In genomic region chr11:75428301-75428724, GRCh38 we compare ENCODE assay signal across 9 cellular contexts. TPM values are rescaled to one million over a fixed set of nuclear protein-coding genes. Genes with fewer than 3 reads are reported as not detected.
DNase-seq lines count a peak whose midpoint lies in the region; ATAC-seq and TF ChIP-seq lines count a peak whose summit lies in the region.
"Had no signal": no experiment of that assay in that cellular context is flagged by ENCODE, and none has a peak within 500 bp of the region (broad histone marks: within the 10 kb centered on the region; RNA-seq: fewer than 3 reads in every experiment).

No MANE protein-coding gene starts in this region.

- H3K4me1 Mint-ChIP-seq in activated T-helper 1 cell treated with anti-CD3 and anti-CD28 coated beads, Interleukin-12 subunit alpha, Interleukin-12 subunit beta, Interleukin-2, Interleukin-4 antibody, amounts not matched to agents 30 ng/mL and 10 ng/mL and 1 ng/mL, durations not matched to agents 14 hours and 24 hours and 36 hours (ENCODE audit: low read depth) = peaks cover 20% of the 10 kb centered on the region

- CTCF ChIA-PET in AG04449 (lab: Yijun Ruan, JAX) = interaction anchor here (0.7 to 2.3 kb wide), 5 partner anchors 8 to 106 kb away, joined by 3 to 15 read pairs (median 3); no protein-coding TSS in a partner anchor

- ATAC-seq in GM19351 (IDR thresholded peaks at IDR 0.05; ENCODE audit: unreplicated experiment) = peak; percentile 50
- ATAC-seq in GM18858 (IDR thresholded peaks at IDR 0.05; ENCODE audit: unreplicated experiment) = no peak

- H3K36me3 ChIP-seq in fibroblast of lung (ENCODE audit: control insufficient read depth, insufficient read depth, low read length) = no peaks in the 10 kb centered on the region
- H3K36me3 ChIP-seq in subcutaneous abdominal adipose tissue (ENCODE audit: control insufficient read depth in 5 of 5, insufficient read depth in 5 of 5, low read length in 5 of 5) = peaks cover 0 to 7% (median 3%) of the 10 kb centered on the region in 5 donors

- peaks cover 53% of the 10 kb centered on the region for H3K27me3 Mint-ChIP-seq in activated T-helper 1 cell treated with anti-CD3 and anti-CD28 coated beads, Interleukin-12 subunit alpha, Interleukin-12 subunit beta, Interleukin-2, Interleukin-4 antibody, amounts not matched to agents 30 ng/mL and 10 ng/mL and 1 ng/mL, durations not matched to agents 14 hours and 24 hours and 36 hours (ENCODE audit: insufficient read depth)

- peak overlapping the region; percentile 62 for H3K4me2 ChIP-seq in fibroblast of lung (ENCODE audit: extremely low read depth, insufficient read depth, low read length)

- H3K36me3 Mint-ChIP-seq in activated T-helper 1 cell treated with anti-CD3 and anti-CD28 coated beads, Interleukin-12 subunit alpha, Interleukin-12 subunit beta, Interleukin-2, Interleukin-4 antibody, amounts not matched to agents 30 ng/mL and 10 ng/mL and 1 ng/mL, durations not matched to agents 14 hours and 24 hours and 36 hours (ENCODE audit: low read depth) = peaks cover 12% of the 10 kb centered on the region

- DNase-seq in AG04449 (ENCODE audit: low read depth, low spot score) (peak; percentile 21), NCI-H82 (lab: John Stamatoyannopoulos, UW) (peak; percentile 78), fibroblast of lung (ENCODE audit: low read depth in 2 of 2) (peak; percentile 83 to 90), non-pigmented ciliary epithelial cell (ENCODE audit: low read depth) (peak; percentile 70)
- peak; percentile 64 for DNase-seq in activated T-helper 1 cell treated with anti-CD3 and anti-CD28 coated beads, Interleukin-12 subunit alpha, Interleukin-12 subunit beta, Interleukin-2, Interleukin-4 antibody, amounts not matched to agents 30 ng/mL and 10 ng/mL and 1 ng/mL, durations not matched to agents 14 hours and 24 hours and 36 hours (ENCODE audit: low spot score)
- DNase-seq: DND-41 had no signal

- no peaks in the 10 kb centered on the region for H3K79me2 ChIP-seq in fibroblast of lung (ENCODE audit: control insufficient read depth, insufficient read depth, low read length)

- peaks cover 3% of the 10 kb centered on the region for H3K9me3 Mint-ChIP-seq in activated T-helper 1 cell treated with anti-CD3 and anti-CD28 coated beads, Interleukin-12 subunit alpha, Interleukin-12 subunit beta, Interleukin-2, Interleukin-4 antibody, amounts not matched to agents 30 ng/mL and 10 ng/mL and 1 ng/mL, durations not matched to agents 14 hours and 24 hours and 36 hours

- peak overlapping the region; percentile 39 for H3K9ac ChIP-seq in fibroblast of lung (ENCODE audit: insufficient read depth, low read length)
- peak overlapping the region in 2 of 5 donors; percentile 56 to 65 for H3K9ac ChIP-seq in subcutaneous abdominal adipose tissue (ENCODE audit: low read length in 5 of 5)

- TF ChIP-seq CTCF in AG04449 (IDR thresholded peaks at IDR 0.05; ENCODE audit: insufficient read depth, low read length, missing control alignments) (no peak), fibroblast of lung (conservative IDR thresholded peaks at IDR 0.05 in 1 of 2, IDR thresholded peaks at IDR 0.05 in 1 of 2; ENCODE audit: low read depth in 1 of 2, low read length in 2 of 2) (no peak)

- peaks cover 34% of the 10 kb centered on the region for H3K27me3 ChIP-seq in fibroblast of lung (ENCODE audit: control insufficient read depth, insufficient read depth, low read length)
- peaks cover 0 to 24% (median 3%) of the 10 kb centered on the region in 5 donors for H3K27me3 ChIP-seq in subcutaneous abdominal adipose tissue (ENCODE audit: control insufficient read depth in 5 of 5, insufficient read depth in 4 of 5, low read length in 5 of 5)

- H3K4me3 ChIP-seq in AG04449 (ENCODE audit: low read depth, low read length) = peak overlapping the region; percentile 48
- peak overlapping the region in 3 of 4 experiments; percentile 35 to 51 (median 48) for H3K4me3 ChIP-seq in fibroblast of lung (replicated peaks in 1 of 4; ENCODE audit: control extremely low read depth in 1 of 4, insufficient read depth in 1 of 4, low read depth in 3 of 4, low read length in 4 of 4)
- H3K4me3 ChIP-seq in subcutaneous abdominal adipose tissue (ENCODE audit: low read depth in 1 of 5, low read length in 5 of 5) = peak overlapping the region; percentile 51 to 75 (median 64)

- POLR2A ChIA-PET in AG04449 (lab: Yijun Ruan, JAX) = interaction anchor here (0.7 kb wide), 2 partner anchors 10 to 94 kb away, joined by 3 read pairs; no protein-coding TSS in a partner anchor

- intact Hi-C loops in activated T-helper 1 cell treated with anti-CD3 and anti-CD28 coated beads, Interleukin-12 subunit alpha, Interleukin-12 subunit beta, Interleukin-2, Interleukin-4 antibody, amounts not matched to agents 30 ng/mL and 10 ng/mL and 1 ng/mL, durations not matched to agents 14 hours and 24 hours and 36 hours (cut with micrococcal nuclease) = no loop called here

- peak overlapping the region; percentile 80 for H3K4me3 Mint-ChIP-seq in activated T-helper 1 cell treated with anti-CD3 and anti-CD28 coated beads, Interleukin-12 subunit alpha, Interleukin-12 subunit beta, Interleukin-2, Interleukin-4 antibody, amounts not matched to agents 30 ng/mL and 10 ng/mL and 1 ng/mL, durations not matched to agents 14 hours and 24 hours and 36 hours

- peak overlapping the region; percentile 60 for H2AFZ ChIP-seq in fibroblast of lung (ENCODE audit: low read length)

- H3K9me3 ChIP-seq in fibroblast of lung (ENCODE audit: control insufficient read depth, insufficient read depth, low read depth, low read length) (no peaks in the 10 kb centered on the region), subcutaneous abdominal adipose tissue (ENCODE audit: control insufficient read depth in 5 of 5, low read length in 5 of 5) (peaks cover 0 to 8% (median 5%) of the 10 kb centered on the region in 5 donors)

- H3K4me1 ChIP-seq in fibroblast of lung (ENCODE audit: control insufficient read depth, extremely low read depth, insufficient read depth, low read length) (no peaks in the 10 kb centered on the region), subcutaneous abdominal adipose tissue (ENCODE audit: control insufficient read depth in 5 of 5, insufficient read depth in 5 of 5, low read length in 5 of 5) (peaks cover 2 to 35% (median 26%) of the 10 kb centered on the region in 5 donors)

- H4K20me1 ChIP-seq in fibroblast of lung (ENCODE audit: control insufficient read depth, extremely low read depth, insufficient read depth, low read length) = no peaks in the 10 kb centered on the region

- H3K27ac Mint-ChIP-seq in activated T-helper 1 cell treated with anti-CD3 and anti-CD28 coated beads, Interleukin-12 subunit alpha, Interleukin-12 subunit beta, Interleukin-2, Interleukin-4 antibody, amounts not matched to agents 30 ng/mL and 10 ng/mL and 1 ng/mL, durations not matched to agents 14 hours and 24 hours and 36 hours = peak overlapping the region; percentile 34

- H3K27ac ChIP-seq in fibroblast of lung (ENCODE audit: insufficient read depth, low read length) (no peak overlapping the region), subcutaneous abdominal adipose tissue (ENCODE audit: low read depth, low read length) (no peak overlapping the region)

RNA-seq across cellular contexts. Expression of gene KLHL35, which starts 4.7 kb away (rescaled TPM):
- total RNA-seq in activated T-helper 1 cell treated with anti-CD3 and anti-CD28 coated beads, Interleukin-12 subunit alpha, Interleukin-12 subunit beta, Interleukin-2, Interleukin-4 antibody, amounts not matched to agents 30 ng/mL and 10 ng/mL and 1 ng/mL, durations not matched to agents 14 hours and 24 hours and 36 hours = 2.5 and 2.8 TPM in 2 replicates
- total RNA-seq in fibroblast of lung = 1.3 and 1.8 TPM in 2 replicates
- 0.42 and 0.66 TPM in 2 replicates for polyA plus RNA-seq in fibroblast of lung
- polyA plus RNA-seq in fibroblast of lung (2012) = 1.0 and 1.5 TPM in 2 replicates
- 0.20 and 2.1 TPM in 2 replicates for polyA minus RNA-seq in fibroblast of lung (ENCODE audit: low replicate concordance)

RNA-seq across cellular contexts. Expression of gene RPS3, which starts 29.0 kb away (rescaled TPM):
- 2,822 and 2,924 TPM in 2 replicates for total RNA-seq in activated T-helper 1 cell treated with anti-CD3 and anti-CD28 coated beads, Interleukin-12 subunit alpha, Interleukin-12 subunit beta, Interleukin-2, Interleukin-4 antibody, amounts not matched to agents 30 ng/mL and 10 ng/mL and 1 ng/mL, durations not matched to agents 14 hours and 24 hours and 36 hours
- total RNA-seq in fibroblast of lung = 1,593 and 2,352 TPM in 2 replicates
- polyA plus RNA-seq in fibroblast of lung = 3,359 and 3,446 TPM in 2 replicates
- 2,516 and 2,861 TPM in 2 replicates for polyA plus RNA-seq in fibroblast of lung (2012)
- polyA minus RNA-seq in fibroblast of lung (ENCODE audit: low replicate concordance) = 1,972 and 3,395 TPM in 2 replicates

Comparison
In these comparisons a context has a peak if more than half of its experiments do, and no peak if none do; other contexts are left out.
1. DNase-seq: peak in every context shown above with its lines; median percentile 86 in fibroblast of lung; 78 in NCI-H82; 70 in non-pigmented ciliary epithelial cell; 64 in activated T-helper 1 cell treated with anti-CD3 and anti-CD28 coated beads, Interleukin-12 subunit alpha, Interleukin-12 subunit beta, Interleukin-2, Interleukin-4 antibody, amounts not matched to agents 30 ng/mL and 10 ng/mL and 1 ng/mL, durations not matched to agents 14 hours and 24 hours and 36 hours; 21 in AG04449.